1 cellular context compared by ENCODE assay signal in genomic region chr6:13436691-13437568, GRCh38.
TF ChIP-seq lines count a peak whose summit lies in the region.

No MANE protein-coding gene starts in this region.

TF ChIP-seq in H1, 55 proteins besides CTCF, POLR2A, EP300 and RAD21:
- no peak for TF ChIP-seq CHD7 (IDR thresholded peaks at IDR 0.05; ENCODE audit: insufficient replicate concordance, low read length)
- TF ChIP-seq RBBP5 (IDR thresholded peaks at IDR 0.05; ENCODE audit: borderline replicate concordance, low read depth, low read length) = no peak
- no peak for TF ChIP-seq EZH2 (IDR thresholded peaks at IDR 0.05; ENCODE audit: low read depth, low read length, severe bottlenecking)
- no peak for TF ChIP-seq BACH1 (IDR thresholded peaks at IDR 0.05; ENCODE audit: low read length)
- TF ChIP-seq TAF7 (optimal IDR thresholded peaks at IDR 0.05; ENCODE audit: borderline replicate concordance, low read depth, low read length) = no peak
TF ChIP-seq in H1: peak in this region for 0.
